Comparison of ENCODE assay signal across 1 cellular context in genomic region chr20:32655903-32656500, GRCh38.
TF ChIP-seq lines count a peak whose summit lies in the region.

No MANE protein-coding gene starts in this region.

TF ChIP-seq in HepG2, 621 proteins besides CTCF, POLR2A, EP300 and RAD21 (continued from another document):
- no peak for TF ChIP-seq PRDM10 (CRISPR knock-in tag; IDR thresholded peaks at IDR 0.05; ENCODE audit: low read depth)
- no peak for TF ChIP-seq KLF9 (CRISPR knock-in tag; IDR thresholded peaks at IDR 0.05; ENCODE audit: low read depth)
- no peak for TF ChIP-seq NR2F6 (IDR thresholded peaks at IDR 0.05)
- no peak for TF ChIP-seq NR2F6 (CRISPR knock-in tag; IDR thresholded peaks at IDR 0.05)
- TF ChIP-seq ZFX (CRISPR knock-in tag; IDR thresholded peaks at IDR 0.05; ENCODE audit: low read depth): no peak
